In the genomic region with DNA sequence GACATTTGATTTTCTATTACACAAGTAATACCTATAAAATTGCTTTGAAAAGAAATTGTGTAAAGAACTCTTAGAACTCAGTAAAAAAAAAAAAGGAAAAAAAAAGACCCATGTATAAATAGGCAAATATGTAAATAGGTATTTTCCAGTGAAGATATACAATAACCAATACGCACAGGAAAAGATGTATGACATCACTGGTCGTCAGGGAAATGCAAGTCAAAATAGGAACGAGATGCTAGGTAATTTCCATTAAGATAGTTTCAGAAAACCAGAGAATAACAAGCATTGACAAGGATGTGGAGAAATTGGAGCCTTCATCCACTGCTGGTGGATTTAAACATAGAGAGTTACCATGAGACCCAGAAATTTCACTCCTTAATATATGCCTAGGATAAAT, we compare ENCODE assay signal across 15 cellular contexts.
DNase-seq lines count a peak whose midpoint lies in the region; ATAC-seq lines count a peak whose summit lies in the region.
"Had no signal": no experiment of that assay in that cellular context is flagged by ENCODE, and none has a peak within 500 bp of the region (broad histone marks: within the 10 kb centered on the region; RNA-seq: fewer than 3 reads in every experiment).

No MANE protein-coding gene starts in this region.

- in situ Hi-C loops in SK-MEL-5 (cut with HindIII; ENCODE audit: low pct_unique_long_range_greater_than_20kb, low sequenced_read_pairs) = no loop called here

- no peak overlapping the region for H3K27ac Mint-ChIP-seq in stimulated activated effector memory CD8-positive, alpha-beta T cell treated with anti-CD3 and anti-CD28 coated beads, Interleukin-12 subunit alpha, Interleukin-12 subunit beta, amount 100 ng/mL, for 72 hours

- ATAC-seq in GM18909 (IDR thresholded peaks at IDR 0.05; ENCODE audit: poor library complexity, unreplicated experiment) (peak; percentile 75), HG02973 (IDR thresholded peaks at IDR 0.05; ENCODE audit: unreplicated experiment) (peak; percentile 61), esophagus mucosa (no peak)
- ATAC-seq in stimulated activated effector memory CD8-positive, alpha-beta T cell treated with anti-CD3 and anti-CD28 coated beads, Interleukin-12 subunit alpha, Interleukin-12 subunit beta, amount 100 ng/mL, for 72 hours = no peak

- no peaks in the 10 kb centered on the region for H3K4me1 Mint-ChIP-seq in stimulated activated effector memory CD8-positive, alpha-beta T cell treated with anti-CD3 and anti-CD28 coated beads, Interleukin-12 subunit alpha, Interleukin-12 subunit beta, amount 100 ng/mL, for 72 hours

- peaks cover 30% of the 10 kb centered on the region for H3K9me3 Mint-ChIP-seq in stimulated activated effector memory CD8-positive, alpha-beta T cell treated with anti-CD3 and anti-CD28 coated beads, Interleukin-12 subunit alpha, Interleukin-12 subunit beta, amount 100 ng/mL, for 72 hours

- H3K4me3 Mint-ChIP-seq in stimulated activated effector memory CD8-positive, alpha-beta T cell treated with anti-CD3 and anti-CD28 coated beads, Interleukin-12 subunit alpha, Interleukin-12 subunit beta, amount 100 ng/mL, for 72 hours = no peak overlapping the region

- no peaks in the 10 kb centered on the region for H3K36me3 Mint-ChIP-seq in stimulated activated effector memory CD8-positive, alpha-beta T cell treated with anti-CD3 and anti-CD28 coated beads, Interleukin-12 subunit alpha, Interleukin-12 subunit beta, amount 100 ng/mL, for 72 hours

- DNase-seq in ELR (ENCODE audit: low read depth) (peak; percentile 9), SK-MEL-5 (ENCODE audit: low read depth, low spot score) (peak; percentile 65), NCI-H2196 treated with DMSO at 0.1 percent for 48 hours (lab: John Stamatoyannopoulos, UW; ENCODE audit: unreplicated experiment) (no peak), AG20443 (ENCODE audit: low spot score) (no peak)
- DNase-seq in stimulated activated effector memory CD8-positive, alpha-beta T cell treated with anti-CD3 and anti-CD28 coated beads, Interleukin-12 subunit alpha, Interleukin-12 subunit beta, amount 100 ng/mL, for 72 hours (ENCODE audit: low spot score in 2 of 2) = no peak
- DNase-seq: adrenal gland; dermis blood vessel endothelial cell; HCEC 1CT; NCI-H1417 treated with DMSO at 0.1 percent for 48 hours; SJCRH30; stimulated activated CD4-positive, alpha-beta T cell treated with anti-CD3 and anti-CD28 coated beads, Interleukin-2, amount 100 ng/mL, for 24 hours; stimulated activated naive CD4-positive, alpha-beta T cell had no signal

Comparison
In these comparisons a context has a peak if more than half of its experiments do, and no peak if none do; other contexts are left out.
1. DNase-seq: peak in ELR (single experiment) and SK-MEL-5 (single experiment); none in stimulated activated effector memory CD8-positive, alpha-beta T cell treated with anti-CD3 and anti-CD28 coated beads, Interleukin-12 subunit alpha, Interleukin-12 subunit beta, amount 100 ng/mL, for 72 hours (0 of 2), NCI-H2196 treated with DMSO at 0.1 percent for 48 hours (single experiment) and AG20443 (single experiment).
2. ATAC-seq: peak in GM18909 (single experiment) and HG02973 (single experiment); none in stimulated activated effector memory CD8-positive, alpha-beta T cell treated with anti-CD3 and anti-CD28 coated beads, Interleukin-12 subunit alpha, Interleukin-12 subunit beta, amount 100 ng/mL, for 72 hours (single experiment) and esophagus mucosa (single experiment).